18 cellular contexts compared by ENCODE assay signal in the genomic region with DNA sequence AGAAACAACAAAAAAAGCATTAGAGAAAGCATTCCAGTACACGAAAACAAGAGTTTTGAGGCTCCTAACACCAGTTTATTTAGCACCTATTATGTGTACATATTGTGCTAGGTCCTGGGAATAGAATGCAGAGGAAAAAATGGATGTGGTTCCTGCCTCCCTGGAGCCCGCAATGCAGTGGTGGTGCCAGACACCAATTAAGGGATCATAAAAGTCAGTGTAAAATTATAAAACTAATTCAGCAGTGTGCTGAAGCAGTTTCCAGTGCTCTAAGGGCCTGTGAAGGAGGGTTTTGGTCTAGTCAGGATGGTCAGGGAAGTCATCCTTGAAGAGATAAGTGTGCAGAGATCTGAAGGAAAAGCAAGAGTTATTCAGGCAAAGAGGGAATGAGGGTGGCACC.
DNase-seq lines count a peak whose midpoint lies in the region; ATAC-seq and TF ChIP-seq lines count a peak whose summit lies in the region.
"Had no signal": no experiment of that assay in that cellular context is flagged by ENCODE, and none has a peak within 500 bp of the region (broad histone marks: within the 10 kb centered on the region; RNA-seq: fewer than 3 reads in every experiment).

No MANE protein-coding gene starts in this region.

- H3K4me2 ChIP-seq in PC-9 (no peak overlapping the region), trophoblast cell (ENCODE audit: low read length) (no peak overlapping the region)

- H3K9me3 ChIP-seq in HEK293 (ENCODE audit: control insufficient read depth, insufficient read depth, low read depth, low read length): no peaks in the 10 kb centered on the region
- H3K9me3 ChIP-seq in PC-9 (ENCODE audit: insufficient read depth, low read depth): no peaks in the 10 kb centered on the region
- no peaks in the 10 kb centered on the region for H3K9me3 ChIP-seq in mucosa of descending colon
- H3K9me3 ChIP-seq in gastrocnemius medialis: no peaks in the 10 kb centered on the region
- no peaks in the 10 kb centered on the region for H3K9me3 ChIP-seq in trophoblast cell (ENCODE audit: insufficient read depth, low read depth, low read length)
- H3K9me3 ChIP-seq: BE2C, HAP-1 had no signal

- H4K20me1 ChIP-seq in PC-9 (ENCODE audit: insufficient read depth): no peaks in the 10 kb centered on the region

- H2AFZ ChIP-seq in PC-9: peak overlapping the region; percentile 39; the same call in 1 of the 2 replicates
- H2AFZ ChIP-seq in trophoblast cell (ENCODE audit: insufficient read depth, low read length, poor library complexity): no peak overlapping the region

- ATAC-seq in mucosa of descending colon (peak; percentile 67), gastrocnemius medialis (no peak), HG02763 (IDR thresholded peaks at IDR 0.05; ENCODE audit: unreplicated experiment) (no peak)
- ATAC-seq in stimulated activated memory B cell treated with anti-CD40 and anti-IgM and Interleukin-4, amounts not matched to agents 10 μg/mL and 1 μg/mL and 100 μg/mL, for 72 hours: no peak
- ATAC-seq: K562 had no signal

- no peaks in the 10 kb centered on the region for H3K36me3 Mint-ChIP-seq in stimulated activated memory B cell treated with anti-CD40 and anti-IgM and Interleukin-4, amounts not matched to agents 10 μg/mL and 1 μg/mL and 100 μg/mL, for 72 hours
- H3K36me3 Mint-ChIP-seq: CD4-positive, CD25-positive, alpha-beta regulatory T cell; CD8-positive, alpha-beta memory T cell had no signal

- no peak overlapping the region for H4K91ac ChIP-seq in trophoblast cell (ENCODE audit: low read depth, low read length)

- H2BK5ac ChIP-seq in trophoblast cell (ENCODE audit: low read depth, low read length, poor library complexity): no peak overlapping the region

- H3K27me3 Mint-ChIP-seq in stimulated activated memory B cell treated with anti-CD40 and anti-IgM and Interleukin-4, amounts not matched to agents 10 μg/mL and 1 μg/mL and 100 μg/mL, for 72 hours: no peaks in the 10 kb centered on the region
- H3K27me3 Mint-ChIP-seq: CD4-positive, CD25-positive, alpha-beta regulatory T cell had no signal

- TF ChIP-seq CTCF in HEK293 (tag by site-specific recombination; IDR thresholded peaks at IDR 0.05) (no peak), PC-9 (conservative IDR thresholded peaks at IDR 0.05) (no peak), mucosa of descending colon (IDR thresholded peaks at IDR 0.05) (no peak), gastrocnemius medialis (IDR thresholded peaks at IDR 0.05 in 4 of 5, conservative IDR thresholded peaks at IDR 0.05 in 1 of 5) (no peak)

- no peak overlapping the region for H4K12ac ChIP-seq in trophoblast cell (ENCODE audit: low read depth, low read length)

- H3K27me3 ChIP-seq in PC-9 (ENCODE audit: insufficient read depth, low read depth) (no peaks in the 10 kb centered on the region), gastrocnemius medialis (no peaks in the 10 kb centered on the region), trophoblast cell (ENCODE audit: insufficient read depth, low read length) (no peaks in the 10 kb centered on the region)
- H3K27me3 ChIP-seq: BE2C had no signal

- no TSS peak for BruUV-seq in PC-9 (replicated peaks; lab: Mats Ljungman, UMichigan)

- peaks cover 16% of the 10 kb centered on the region for H3K4me1 Mint-ChIP-seq in stimulated activated memory B cell treated with anti-CD40 and anti-IgM and Interleukin-4, amounts not matched to agents 10 μg/mL and 1 μg/mL and 100 μg/mL, for 72 hours
- H3K4me1 Mint-ChIP-seq: CD4-positive, CD25-positive, alpha-beta regulatory T cell; CD8-positive, alpha-beta memory T cell had no signal

- H3K18ac ChIP-seq in trophoblast cell (ENCODE audit: low read length): no peak overlapping the region

- H3K9ac ChIP-seq in trophoblast cell (ENCODE audit: low read length): no peak overlapping the region

- H3K27ac Mint-ChIP-seq in stimulated activated memory B cell treated with anti-CD40 and anti-IgM and Interleukin-4, amounts not matched to agents 10 μg/mL and 1 μg/mL and 100 μg/mL, for 72 hours: peak overlapping the region; percentile 17
- H3K27ac Mint-ChIP-seq: CD4-positive, CD25-positive, alpha-beta regulatory T cell; CD8-positive, alpha-beta memory T cell had no signal

- H2AK5ac ChIP-seq in trophoblast cell (ENCODE audit: low read length): no peak overlapping the region

- H3K79me1 ChIP-seq in trophoblast cell (ENCODE audit: low read length): no peaks in the 10 kb centered on the region

- no peaks in the 10 kb centered on the region for H3K79me2 ChIP-seq in PC-9 (ENCODE audit: low read depth)
- no peaks in the 10 kb centered on the region for H3K79me2 ChIP-seq in trophoblast cell (ENCODE audit: control insufficient read depth, insufficient read depth, low read length, poor library complexity)

- no peak for TF ChIP-seq POLR2A in gastrocnemius medialis (IDR thresholded peaks at IDR 0.05)

- no CpG with 5 or more reads among the region's 2 CpGs for WGBS in trophoblast cell (ENCODE audit: extremely low coverage, insufficient coverage, insufficient read length)

- H4K8ac ChIP-seq in trophoblast cell (ENCODE audit: low read depth, low read length): no peak overlapping the region

- H2BK120ac ChIP-seq in trophoblast cell (ENCODE audit: insufficient read depth, low read length, poor library complexity): no peak overlapping the region

- no peak overlapping the region for H3K4me3 ChIP-seq in HEK293 (ENCODE audit: low read depth, low read length)
- H3K4me3 ChIP-seq in PC-9: no peak overlapping the region
- no peak overlapping the region for H3K4me3 ChIP-seq in mucosa of descending colon
- no peak overlapping the region for H3K4me3 ChIP-seq in gastrocnemius medialis
- H3K4me3 ChIP-seq in trophoblast cell (ENCODE audit: low read depth, low read length): no peak overlapping the region
- H3K4me3 ChIP-seq: HAP-1, K562 had no signal

- no peak overlapping the region for H3K23ac ChIP-seq in trophoblast cell (ENCODE audit: low read length)

- POLR2A ChIA-PET in HEK293 (lab: Yijun Ruan, JAX) (no interaction called here), PC-9 (lab: Charles Lee; ENCODE audit: unreplicated experiment) (no interaction called here)

- no peak overlapping the region for H3K27ac ChIP-seq in HEK293 (ENCODE audit: extremely low read depth, low read depth, low read length)
- H3K27ac ChIP-seq in PC-9: no peak overlapping the region
- no peak overlapping the region for H3K27ac ChIP-seq in gastrocnemius medialis
- no peak overlapping the region for H3K27ac ChIP-seq in trophoblast cell (ENCODE audit: low read depth, low read length)
- H3K27ac ChIP-seq: HL-60 had no signal

- H2BK12ac ChIP-seq in trophoblast cell (ENCODE audit: low read length): no peak overlapping the region

- no peak overlapping the region for H3K14ac ChIP-seq in trophoblast cell (ENCODE audit: low read length)

- H3K4me1 ChIP-seq in HEK293 (ENCODE audit: control insufficient read depth, insufficient read depth, low read length) (no peaks in the 10 kb centered on the region), PC-9 (replicated peaks; ENCODE audit: insufficient read depth) (no peaks in the 10 kb centered on the region), mucosa of descending colon (ENCODE audit: low read depth) (no peaks in the 10 kb centered on the region), gastrocnemius medialis (no peaks in the 10 kb centered on the region), trophoblast cell (ENCODE audit: control insufficient read depth in 1 of 2, insufficient read depth in 2 of 2, low read length in 2 of 2) (no peaks in the 10 kb centered on the region)
- H3K4me1 ChIP-seq: BE2C, HAP-1 had no signal

- H3K9me3 Mint-ChIP-seq in stimulated activated memory B cell treated with anti-CD40 and anti-IgM and Interleukin-4, amounts not matched to agents 10 μg/mL and 1 μg/mL and 100 μg/mL, for 72 hours: peaks cover 2% of the 10 kb centered on the region
- H3K9me3 Mint-ChIP-seq: CD8-positive, alpha-beta memory T cell had no signal

- H3K36me3 ChIP-seq in HEK293 (ENCODE audit: control insufficient read depth in 2 of 2, insufficient read depth in 1 of 2, low read length in 2 of 2) (no peaks in the 10 kb centered on the region), PC-9 (ENCODE audit: low read depth) (no peaks in the 10 kb centered on the region), mucosa of descending colon (ENCODE audit: low read depth) (no peaks in the 10 kb centered on the region), gastrocnemius medialis (no peaks in the 10 kb centered on the region), trophoblast cell (ENCODE audit: control insufficient read depth in 1 of 2, insufficient read depth in 2 of 2, low read length in 2 of 2) (no peaks in the 10 kb centered on the region)
- H3K36me3 ChIP-seq: BE2C, HAP-1 had no signal

- no peak overlapping the region for H3K4me3 Mint-ChIP-seq in stimulated activated memory B cell treated with anti-CD40 and anti-IgM and Interleukin-4, amounts not matched to agents 10 μg/mL and 1 μg/mL and 100 μg/mL, for 72 hours
- H3K4me3 Mint-ChIP-seq: CD4-positive, CD25-positive, alpha-beta regulatory T cell; CD8-positive, alpha-beta memory T cell had no signal

- in situ Hi-C loops in gastrocnemius medialis (cut with MboI; ENCODE audit: low sequenced_read_pairs in 4 of 4): no loop called here

- intact Hi-C loops in PC-9 (cut with micrococcal nuclease; ENCODE audit: unreplicated experiment): no loop called here
- intact Hi-C loops in mucosa of descending colon (cut with DNase I, micrococcal nuclease): no loop called here
- intact Hi-C loops in gastrocnemius medialis (cut with DNase I; ENCODE audit: low total_unique reads): no loop called here

- H3K4ac ChIP-seq in trophoblast cell (ENCODE audit: low read depth, low read length): no peak overlapping the region

- no peaks in the 10 kb centered on the region for H3F3A ChIP-seq in PC-9 (ENCODE audit: insufficient read depth, low read depth)

- DNase-seq in PC-9: no peak
- DNase-seq in mucosa of descending colon: peak in 1 of 3 donors; percentile 21
- DNase-seq in gastrocnemius medialis: no peak
- no peak for DNase-seq in trophoblast cell
- DNase-seq: ACHN; BE2C; C1 segment of cervical spinal cord; CD4-positive, CD25-positive, alpha-beta regulatory T cell; CD8-positive, alpha-beta memory T cell; COR-L47; GF-D8; IMR-90 had no signal

- H3K9me2 ChIP-seq in PC-9 (ENCODE audit: insufficient read depth): no peaks in the 10 kb centered on the region

- CTCF ChIA-PET in HEK293 (lab: Yijun Ruan, JAX) (interaction anchor here (1.3 kb wide), 1 partner anchor 54 kb away, joined by 4 read pairs; no protein-coding TSS in a partner anchor), PC-9 (lab: Charles Lee) (no interaction called here)

TF ChIP-seq in HEK293, 187 proteins besides CTCF, POLR2A, EP300 and RAD21:
- TF ChIP-seq ZNF175 (tag by site-specific recombination; IDR thresholded peaks at IDR 0.05) (no peak), ZNF521 (tag by site-specific recombination; IDR thresholded peaks at IDR 0.05) (no peak), ZNF664 (tag by site-specific recombination; IDR thresholded peaks at IDR 0.05) (peak; percentile 29; the same call in 1 of the 2 replicates)
